2 cellular contexts compared by ENCODE assay signal in genomic region chrX:41382699-41383645, GRCh38.
TF ChIP-seq lines count a peak whose summit lies in the region.

No MANE protein-coding gene starts in this region.

TF ChIP-seq in SK-N-SH, 30 proteins besides CTCF, POLR2A, EP300 and RAD21:
- TF ChIP-seq ZBTB33 (IDR thresholded peaks at IDR 0.05; ENCODE audit: borderline replicate concordance, low read depth): no peak
TF ChIP-seq in SK-N-SH: peak in this region for 0.

TF ChIP-seq in H1, 55 proteins besides CTCF, POLR2A, EP300 and RAD21 (continued from another document):
- no peak for TF ChIP-seq ATF2 (IDR thresholded peaks at IDR 0.05; ENCODE audit: low read length)
- no peak for TF ChIP-seq KDM1A (IDR thresholded peaks at IDR 0.05; ENCODE audit: borderline replicate concordance, low read length)
- no peak for TF ChIP-seq POLR2AphosphoS5 (IDR thresholded peaks at IDR 0.05; ENCODE audit: low read depth, low read length)
- TF ChIP-seq BRCA1 (IDR thresholded peaks at IDR 0.05; ENCODE audit: low read depth, low read length): no peak
- no peak for TF ChIP-seq SP2 (IDR thresholded peaks at IDR 0.05; ENCODE audit: low read length)
- TF ChIP-seq SRF (IDR thresholded peaks at IDR 0.05; ENCODE audit: low read depth, low read length): no peak
- no peak for TF ChIP-seq BCL11A (IDR thresholded peaks at IDR 0.05; ENCODE audit: low read depth in 2 of 2, low read length in 2 of 2)
- TF ChIP-seq SIN3A (conservative IDR thresholded peaks at IDR 0.05 in 1 of 2, IDR thresholded peaks at IDR 0.05 in 1 of 2; ENCODE audit: low read depth in 1 of 2, low read length in 2 of 2): no peak
- no peak for TF ChIP-seq TEAD4 (IDR thresholded peaks at IDR 0.05; ENCODE audit: low read depth, low read length)
- no peak for TF ChIP-seq KDM5A (IDR thresholded peaks at IDR 0.05; ENCODE audit: low read length)
- TF ChIP-seq MAX (IDR thresholded peaks at IDR 0.05): no peak
